ENCODE assay signal across 18 cellular contexts in the genomic region with DNA sequence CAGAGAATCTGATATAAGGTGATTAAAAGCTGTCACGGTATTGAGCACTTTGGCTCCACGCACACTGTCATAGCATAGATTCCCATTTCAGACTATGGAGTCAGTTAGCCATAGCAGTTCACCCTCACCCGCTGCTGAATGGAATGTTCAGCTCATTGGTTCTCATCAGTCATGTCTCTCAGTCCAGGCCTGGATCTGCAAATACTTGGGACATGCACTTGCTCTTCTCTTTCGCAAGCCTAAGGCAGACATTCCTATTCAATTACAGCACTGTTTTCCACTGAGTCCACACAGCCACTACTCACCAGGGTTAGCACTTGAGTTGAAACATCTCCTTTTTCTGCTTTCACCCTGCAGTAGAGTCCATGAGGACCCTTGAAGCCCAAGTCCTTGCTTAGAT. TPM values are rescaled to one million over a fixed set of nuclear protein-coding genes. Genes with fewer than 3 reads are reported as not detected.
DNase-seq lines count a peak whose midpoint lies in the region; ATAC-seq and TF ChIP-seq lines count a peak whose summit lies in the region.
"Had no signal": no experiment of that assay in that cellular context is flagged by ENCODE, and none has a peak within 500 bp of the region (broad histone marks: within the 10 kb centered on the region; RNA-seq: fewer than 3 reads in every experiment).

No MANE protein-coding gene starts in this region.

- TF ChIP-seq CTCF in MCF 10A (IDR thresholded peaks at IDR 0.05; ENCODE audit: unreplicated experiment) (no peak), breast epithelium (IDR thresholded peaks at IDR 0.05) (no peak), astrocyte of the spinal cord (IDR thresholded peaks at IDR 0.05; ENCODE audit: low read depth, low read length) (no peak)
- TF ChIP-seq CTCF in CD4-positive, alpha-beta T cell (IDR thresholded peaks at IDR 0.05): no peak

- H3K27me3 Mint-ChIP-seq in MCF 10A (ENCODE audit: insufficient read depth, unreplicated experiment): peaks cover 25% of the 10 kb centered on the region
- H3K27me3 Mint-ChIP-seq in T-helper 17 cell: no peaks in the 10 kb centered on the region
- no peaks in the 10 kb centered on the region for H3K27me3 Mint-ChIP-seq in CD4-positive, alpha-beta T cell
- H3K27me3 Mint-ChIP-seq: activated CD4-positive, alpha-beta T cell treated with anti-CD3 and anti-CD28 coated beads, Interleukin-2, amount 10 ng/mL, durations not matched to agents 7 days and 5 days had no signal

- H3K36me3 ChIP-seq in breast epithelium: no peaks in the 10 kb centered on the region
- H3K36me3 ChIP-seq: MG63, ovary, thoracic aorta had no signal

- intact Hi-C loops in MCF 10A (cut with micrococcal nuclease) (no loop called here), breast epithelium (cut with DNase I; ENCODE audit: low total_unique reads) (no loop called here)
- intact Hi-C loops in CD4-positive, alpha-beta T cell (cut with DNase I, micrococcal nuclease): no loop called here

- H3K4me3 Mint-ChIP-seq in MCF 10A (ENCODE audit: unreplicated experiment) (no peak overlapping the region), T-helper 17 cell (no peak overlapping the region)
- no peak overlapping the region for H3K4me3 Mint-ChIP-seq in CD4-positive, alpha-beta T cell
- H3K4me3 Mint-ChIP-seq: activated CD4-positive, alpha-beta T cell treated with anti-CD3 and anti-CD28 coated beads, Interleukin-2, amount 10 ng/mL, durations not matched to agents 7 days and 5 days; activated T-helper 1 cell treated with anti-CD3 and anti-CD28 coated beads, Interleukin-12 subunit alpha, Interleukin-12 subunit beta, Interleukin-2, Interleukin-4 antibody, amounts not matched to agents 30 ng/mL and 10 ng/mL and 1 ng/mL, durations not matched to agents 14 hours and 24 hours and 36 hours had no signal

- no TSS peak for BruUV-seq in MCF 10A (replicated peaks; lab: Mats Ljungman, UMichigan)

- no peaks in the 10 kb centered on the region for H3K9me3 Mint-ChIP-seq in MCF 10A (ENCODE audit: unreplicated experiment)
- H3K9me3 Mint-ChIP-seq in CD4-positive, alpha-beta T cell: no peaks in the 10 kb centered on the region
- H3K9me3 Mint-ChIP-seq: activated CD4-positive, alpha-beta T cell treated with anti-CD3 and anti-CD28 coated beads, Interleukin-2, amount 10 ng/mL, durations not matched to agents 7 days and 5 days; activated T-helper 1 cell treated with anti-CD3 and anti-CD28 coated beads, Interleukin-12 subunit alpha, Interleukin-12 subunit beta, Interleukin-2, Interleukin-4 antibody, amounts not matched to agents 30 ng/mL and 10 ng/mL and 1 ng/mL, durations not matched to agents 14 hours and 24 hours and 36 hours had no signal

- H3K27ac Mint-ChIP-seq in MCF 10A (ENCODE audit: low read depth, unreplicated experiment): no peak overlapping the region
- no peak overlapping the region for H3K27ac Mint-ChIP-seq in T-helper 17 cell
- no peak overlapping the region for H3K27ac Mint-ChIP-seq in CD4-positive, alpha-beta T cell
- H3K27ac Mint-ChIP-seq: activated CD4-positive, alpha-beta T cell treated with anti-CD3 and anti-CD28 coated beads, Interleukin-2, amount 10 ng/mL, durations not matched to agents 7 days and 5 days; activated T-helper 1 cell treated with anti-CD3 and anti-CD28 coated beads, Interleukin-12 subunit alpha, Interleukin-12 subunit beta, Interleukin-2, Interleukin-4 antibody, amounts not matched to agents 30 ng/mL and 10 ng/mL and 1 ng/mL, durations not matched to agents 14 hours and 24 hours and 36 hours had no signal

- no peaks in the 10 kb centered on the region for H3K9me3 ChIP-seq in breast epithelium
- no peaks in the 10 kb centered on the region for H3K9me3 ChIP-seq in T-helper 17 cell (ENCODE audit: control insufficient read depth, low read length, poor library complexity, severe bottlenecking)
- H3K9me3 ChIP-seq in CD4-positive, alpha-beta T cell (ENCODE audit: control insufficient read depth, low read length): no peaks in the 10 kb centered on the region
- H3K9me3 ChIP-seq: MG63, ovary, thoracic aorta had no signal

- H3K36me3 Mint-ChIP-seq in MCF 10A (ENCODE audit: insufficient read depth, unreplicated experiment) (no peaks in the 10 kb centered on the region), T-helper 17 cell (ENCODE audit: low read depth) (no peaks in the 10 kb centered on the region)
- H3K36me3 Mint-ChIP-seq in CD4-positive, alpha-beta T cell (ENCODE audit: low read depth): no peaks in the 10 kb centered on the region

- TF ChIP-seq POLR2A in breast epithelium (IDR thresholded peaks at IDR 0.05): no peak

- POLR2A ChIA-PET in MCF 10A (lab: Yijun Ruan, JAX): interaction anchor here (0.8 to 1.2 kb wide), 2 partner anchors 9 to 31 kb away, joined by 3 to 9 read pairs; a partner anchor contains a TSS
- POLR2A ChIA-PET in CD4-positive, alpha-beta T cell (lab: Charles Lee): no interaction called here

- peaks cover 0 to 26% of the 10 kb centered on the region in 2 donors for H3K27me3 ChIP-seq in breast epithelium
- no peaks in the 10 kb centered on the region for H3K27me3 ChIP-seq in CD4-positive, alpha-beta T cell (ENCODE audit: control insufficient read depth, insufficient read depth, low read length)
- H3K27me3 ChIP-seq: MG63, ovary had no signal

- H3K4me1 Mint-ChIP-seq in MCF 10A (ENCODE audit: insufficient read depth, unreplicated experiment): peaks cover 18% of the 10 kb centered on the region
- no peaks in the 10 kb centered on the region for H3K4me1 Mint-ChIP-seq in T-helper 17 cell
- no peaks in the 10 kb centered on the region for H3K4me1 Mint-ChIP-seq in CD4-positive, alpha-beta T cell (ENCODE audit: low read depth)
- H3K4me1 Mint-ChIP-seq: activated CD4-positive, alpha-beta T cell treated with anti-CD3 and anti-CD28 coated beads, Interleukin-2, amount 10 ng/mL, durations not matched to agents 7 days and 5 days had no signal

- no peaks in the 10 kb centered on the region for H3K4me1 ChIP-seq in breast epithelium

- no peak for ATAC-seq in T-helper 17 cell
- no peak for ATAC-seq in CD4-positive, alpha-beta T cell (ENCODE audit: poor library complexity)

- DNase-seq in MCF 10A (ENCODE audit: unreplicated experiment) (peak; percentile 47), breast epithelium (ENCODE audit: low spot score in 2 of 2) (no peak), astrocyte of the spinal cord (ENCODE audit: low read depth, low spot score) (peak; percentile 37), islet precursor cell (peak; percentile 77), T-helper 17 cell (no peak), NCI-H2029 treated with DMSO at 0.1 percent for 48 hours (lab: John Stamatoyannopoulos, UW) (no peak), NCI-H2107 (lab: John Stamatoyannopoulos, UW) (no peak)
- no peak for DNase-seq in CD4-positive, alpha-beta T cell
- DNase-seq: 8988T; activated CD4-positive, alpha-beta T cell treated with anti-CD3 and anti-CD28 coated beads, Interleukin-2, amount 10 ng/mL, durations not matched to agents 7 days and 5 days; DMS153; MG63; NCI-H446 treated with DMSO at 0.1 percent for 48 hours; OCI-M1; ovary; T-helper 2 cell had no signal

- in situ Hi-C loops in astrocyte of the spinal cord (cut with HindIII; ENCODE audit: low sequenced_read_pairs): no loop called here

- no peak overlapping the region for H3K27ac ChIP-seq in breast epithelium
- H3K27ac ChIP-seq in CD4-positive, alpha-beta T cell (ENCODE audit: low read depth, low read length): no peak overlapping the region
- H3K27ac ChIP-seq: ovary, thoracic aorta had no signal

- CTCF ChIA-PET in MCF 10A (lab: Yijun Ruan, JAX): interaction anchor here (0.6 to 0.7 kb wide), 2 partner anchors 82 to 285 kb away, joined by 3 read pairs; no protein-coding TSS in a partner anchor
- CTCF ChIA-PET in CD4-positive, alpha-beta T cell (lab: Charles Lee): no interaction called here

- H3K4me3 ChIP-seq in breast epithelium (no peak overlapping the region), astrocyte of the spinal cord (ENCODE audit: low read depth, low read length) (no peak overlapping the region)
- H3K4me3 ChIP-seq: MG63, ovary, thoracic aorta had no signal

RNA-seq across cellular contexts. Expression of a gene that starts 30.6 kb away (rescaled TPM):
- 13.9 and 14.1 TPM in 2 replicates for total RNA-seq in MCF 10A (2022)
- total RNA-seq in breast epithelium: 10 to 100 TPM; 14.4 to 20.0 (median 16.0) TPM
- 10 to 100 TPM in 1 of 2 donors, 1 to 10 TPM in 1; 9.9 to 11.8 TPM for total RNA-seq in T-helper 17 cell
- 10 to 100 TPM; 59.1 to 60.3 TPM for total RNA-seq in CD4-positive, alpha-beta T cell

Comparison
In these comparisons a context has a peak if more than half of its experiments do, and no peak if none do; other contexts are left out.
1. DNase-seq: peak in MCF 10A (single experiment), astrocyte of the spinal cord (single experiment) and islet precursor cell (single experiment); none in breast epithelium (0 of 2), T-helper 17 cell (0 of 3), CD4-positive, alpha-beta T cell (0 of 10), NCI-H2029 treated with DMSO at 0.1 percent for 48 hours (single experiment) and NCI-H2107 (single experiment).